ENCODE assay signal across 25 cellular contexts in the genomic region with DNA sequence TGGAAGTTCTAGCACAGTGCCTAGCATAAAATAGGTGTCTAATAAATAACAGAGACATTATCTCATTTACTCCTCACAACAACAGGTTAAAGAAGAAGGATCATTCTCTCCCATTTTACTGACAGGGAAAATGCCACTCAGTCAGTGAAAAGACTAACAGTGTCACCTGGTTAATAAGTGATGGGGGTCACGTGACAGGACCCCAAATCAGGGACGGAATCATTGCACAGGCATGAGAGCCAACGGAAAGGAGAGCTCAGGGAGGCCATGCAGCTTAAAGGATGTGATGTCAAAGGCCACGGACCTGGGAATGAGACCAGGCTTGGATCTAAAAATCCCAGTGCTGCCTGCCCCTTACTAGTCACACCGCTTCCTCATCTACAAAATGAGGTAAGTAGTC.
"Had no signal": no experiment of that assay in that cellular context is flagged by ENCODE, and none has a peak within 500 bp of the region (broad histone marks: within the 10 kb centered on the region; RNA-seq: fewer than 3 reads in every experiment).

No MANE protein-coding gene starts in this region.

- FAIRE-seq: TTC549 had no signal

- DNase-seq: activated CD4-positive, alpha-beta memory T cell treated with anti-CD3 and anti-CD28 coated beads, Interleukin-2, amount 10 ng/mL, durations not matched to agents 7 days and 5 days; activated CD4-positive, alpha-beta T cell treated with anti-CD3 and anti-CD28 coated beads for 36 hours; activated CD4-positive, alpha-beta T cell treated with anti-CD3 and anti-CD28 coated beads, Interleukin-2, amount 50 U/mL, for 1 hour; activated CD8-positive, alpha-beta memory T cell treated with anti-CD3 and anti-CD28 coated beads, Interleukin-2, amount 50 U/mL, for 4 hours; activated gamma-delta T cell treated with Interleukin-2 at 50 U/mL for 16 hours; activated naive CD4-positive, alpha-beta T cell treated with anti-CD3 and anti-CD28 coated beads, Interleukin-2, amount 10 ng/mL, durations not matched to agents 7 days and 5 days; activated naive CD8-positive, alpha-beta T cell treated with anti-CD3 and anti-CD28 coated beads for 36 hours; activated T-cell treated with anti-CD3 and anti-CD28 coated beads, Interleukin-2, amount 50 U/mL, for 72 hours; brain microvascular endothelial cell; cerebellar nuclear complex; MG63; MV-4-11; NCI-H1092 treated with DMSO at 0.1 percent for 48 hours; NCI-H1417 treated with DMSO at 0.1 percent for 48 hours; NCI-H1694; NCI-H2029; NCI-H345; NCI-H510A; NCI-H526 treated with DMSO at 0.1 percent for 48 hours; NCI-H82; SIG-M5; T-helper 17 cell; T1000 had no signal

- H3K9me3 ChIP-seq: MG63 had no signal

- H3K36me3 ChIP-seq: brain microvascular endothelial cell, cardiac muscle cell had no signal

- H3K4me3 ChIP-seq: cardiac muscle cell, MG63 had no signal

- H3K27ac ChIP-seq: brain microvascular endothelial cell, cardiac muscle cell had no signal

- ATAC-seq: activated CD4-positive, alpha-beta T cell treated with anti-CD3 and anti-CD28 coated beads for 36 hours; activated T-cell treated with anti-CD3 and anti-CD28 coated beads, Interleukin-2, amount 50 U/mL, for 72 hours; T-helper 17 cell had no signal

- H3K27me3 ChIP-seq: brain microvascular endothelial cell, MG63 had no signal
